In genomic region chr12:39199371-39199770, GRCh38 we compare ENCODE assay signal across 15 cellular contexts.
A peak's percentile ranks its signal among the peaks of the same experiment; 100 is the strongest.
DNase-seq lines count a peak whose midpoint lies in the region; ATAC-seq and TF ChIP-seq lines count a peak whose summit lies in the region.
"Had no signal": no experiment of that assay in that cellular context is flagged by ENCODE, and none has a peak within 500 bp of the region (broad histone marks: within the 10 kb centered on the region; RNA-seq: fewer than 3 reads in every experiment).

No MANE protein-coding gene starts in this region.

- H3K27ac Mint-ChIP-seq in activated naive CD4-positive, alpha-beta T cell treated with anti-CD3 and anti-CD28 coated beads, Interleukin-2, amount 50 U/mL, for 72 hours: no peak overlapping the region
- H3K27ac Mint-ChIP-seq: CD4-positive, alpha-beta T cell; T-cell had no signal

- H3K36me3 Mint-ChIP-seq in activated naive CD4-positive, alpha-beta T cell treated with anti-CD3 and anti-CD28 coated beads, Interleukin-2, amount 50 U/mL, for 72 hours: no peaks in the 10 kb centered on the region
- H3K36me3 Mint-ChIP-seq: T-cell had no signal

- DNase-seq in H4 (ENCODE audit: low spot score): peak; percentile 25
- DNase-seq in fibroblast of pulmonary artery (ENCODE audit: low read depth): peak; percentile 37
- peak; percentile 2 for DNase-seq in non-pigmented ciliary epithelial cell (ENCODE audit: low read depth)
- DNase-seq in NCI-H1694 treated with DMSO at 0.1 percent for 48 hours (lab: John Stamatoyannopoulos, UW): no peak
- DNase-seq in caudate nucleus (lab: John Stamatoyannopoulos, UW): no peak
- no peak for DNase-seq in activated naive CD4-positive, alpha-beta T cell treated with anti-CD3 and anti-CD28 coated beads, Interleukin-2, amount 50 U/mL, for 72 hours (ENCODE audit: low spot score in 2 of 2)
- DNase-seq: activated CD4-positive, alpha-beta T cell treated with anti-CD3 and anti-CD28 coated beads, Interleukin-2, amount 50 U/mL, for 4 hours; CD4-positive, alpha-beta T cell; NCI-H2029; retina; T-cell had no signal

- H3K27ac ChIP-seq in VCaP: peak overlapping the region; percentile 36
- H3K27ac ChIP-seq in caudate nucleus (ENCODE audit: low read depth, low read length): no peak overlapping the region
- H3K27ac ChIP-seq: neutrophil, suprapubic skin had no signal

- peaks cover 0 to 8% of the 10 kb centered on the region in 2 donors for H3K9me3 Mint-ChIP-seq in activated naive CD4-positive, alpha-beta T cell treated with anti-CD3 and anti-CD28 coated beads, Interleukin-2, amount 50 U/mL, for 72 hours

- TF ChIP-seq CTCF in VCaP (conservative IDR thresholded peaks at IDR 0.05) (no peak), fibroblast of pulmonary artery (IDR thresholded peaks at IDR 0.05; ENCODE audit: low read length, missing control alignments) (no peak)

- no peak overlapping the region for H3K4me3 ChIP-seq in fibroblast of pulmonary artery (replicated peaks; ENCODE audit: low read depth, low read length)
- H3K4me3 ChIP-seq: suprapubic skin had no signal

- no peak for ATAC-seq in HG03280 (IDR thresholded peaks at IDR 0.05; ENCODE audit: unreplicated experiment)
- ATAC-seq in activated naive CD4-positive, alpha-beta T cell treated with anti-CD3 and anti-CD28 coated beads, Interleukin-2, amount 50 U/mL, for 72 hours: no peak
- ATAC-seq: T-cell had no signal

Comparison
In these comparisons a context has a peak if more than half of its experiments do, and no peak if none do; other contexts are left out.
1. DNase-seq: peak in H4 (single experiment), fibroblast of pulmonary artery (single experiment) and non-pigmented ciliary epithelial cell (single experiment); none in NCI-H1694 treated with DMSO at 0.1 percent for 48 hours (single experiment), caudate nucleus (0 of 61) and activated naive CD4-positive, alpha-beta T cell treated with anti-CD3 and anti-CD28 coated beads, Interleukin-2, amount 50 U/mL, for 72 hours (0 of 2).